In genomic region chr21:43363506-43364260, GRCh38 we compare ENCODE assay signal across 29 cellular contexts.
DNase-seq lines count a peak whose midpoint lies in the region; ATAC-seq and TF ChIP-seq lines count a peak whose summit lies in the region.
"Had no signal": no experiment of that assay in that cellular context is flagged by ENCODE, and none has a peak within 500 bp of the region (broad histone marks: within the 10 kb centered on the region; RNA-seq: fewer than 3 reads in every experiment).

No MANE protein-coding gene starts in this region.

- DNase-seq in activated naive CD8-positive, alpha-beta T cell treated with anti-CD3 and anti-CD28 coated beads, Interleukin-2, amount 10 ng/mL, durations not matched to agents 7 days and 5 days: no peak
- DNase-seq in activated naive CD8-positive, alpha-beta T cell treated with anti-CD3 and anti-CD28 coated beads for 36 hours: no peak
- DNase-seq in RWPE1 (ENCODE audit: low spot score) (no peak), immature natural killer cell (no peak), COLO668 (lab: John Stamatoyannopoulos, UW; ENCODE audit: unreplicated experiment) (no peak), MG63 (no peak)
- DNase-seq: activated B cell treated with CpG ODN at 0.5 μM for 24 hours; activated gamma-delta T cell treated with Interleukin-2 at 50 U/mL for 16 hours; adrenal gland; BE2C; DMS79; hippocampal formation; Karpas-422; left colon; NCI-H1048; NCI-H1694 treated with DMSO at 0.1 percent for 48 hours; NCI-H2171; NCI-H510A treated with DMSO at 0.1 percent for 48 hours; NK-92 treated with Interleukin-12 subunit alpha and Interleukin-12 subunit beta, amount 100 ng/mL, for 24 hours; PC-9; SW 1271; T1000 had no signal

- no peaks in the 10 kb centered on the region for H3K9me3 Mint-ChIP-seq in activated naive CD8-positive, alpha-beta T cell treated with anti-CD3 and anti-CD28 coated beads, Interleukin-2, amount 10 ng/mL, durations not matched to agents 7 days and 5 days
- H3K9me3 Mint-ChIP-seq in activated naive CD8-positive, alpha-beta T cell treated with anti-CD3 and anti-CD28 coated beads for 36 hours: no peaks in the 10 kb centered on the region
- no peaks in the 10 kb centered on the region for H3K9me3 Mint-ChIP-seq in immature natural killer cell
- H3K9me3 Mint-ChIP-seq in stimulated activated memory B cell treated with anti-CD40 and anti-IgM and Interleukin-4, amounts not matched to agents 10 μg/mL and 1 μg/mL and 100 μg/mL, for 72 hours: no peaks in the 10 kb centered on the region
- H3K9me3 Mint-ChIP-seq: activated B cell treated with CpG ODN at 0.5 μM for 24 hours; stimulated activated naive CD8-positive, alpha-beta T cell treated with anti-CD3 and anti-CD28 coated beads, Interleukin-15, amount 100 ng/mL, for 72 hours had no signal

- CTCF ChIA-PET in RWPE1 (lab: Yijun Ruan, JAX): no interaction called here

- H3K36me3 ChIP-seq in MG63: no peaks in the 10 kb centered on the region
- H3K36me3 ChIP-seq: adrenal gland, BE2C, HAP-1 had no signal

- no peaks in the 10 kb centered on the region for H3K27me3 ChIP-seq in MG63
- H3K27me3 ChIP-seq: adrenal gland, BE2C had no signal

- POLR2A ChIA-PET in activated naive CD8-positive, alpha-beta T cell treated with anti-CD3 and anti-CD28 coated beads, Interleukin-2, amount 10 ng/mL, durations not matched to agents 7 days and 5 days (lab: Charles Lee): no interaction called here
- POLR2A ChIA-PET in RWPE1 (lab: Yijun Ruan, JAX; ENCODE audit: low non-redundant PET): interaction anchor here (0.6 kb wide), 1 partner anchor 282 kb away, joined by 3 read pairs; no protein-coding TSS in a partner anchor

- no peaks in the 10 kb centered on the region for H3K9me3 ChIP-seq in MG63
- H3K9me3 ChIP-seq: adrenal gland, BE2C, HAP-1 had no signal

- no peak for ATAC-seq in activated naive CD8-positive, alpha-beta T cell treated with anti-CD3 and anti-CD28 coated beads, Interleukin-2, amount 10 ng/mL, durations not matched to agents 7 days and 5 days (ENCODE audit: low read depth)
- ATAC-seq in stimulated activated memory B cell treated with anti-CD40 and anti-IgM and Interleukin-4, amounts not matched to agents 10 μg/mL and 1 μg/mL and 100 μg/mL, for 72 hours: no peak
- ATAC-seq in HG03565 (IDR thresholded peaks at IDR 0.05; ENCODE audit: unreplicated experiment): no peak
- ATAC-seq: left colon, sciatic nerve had no signal

- H3K27ac ChIP-seq in RWPE1: peak overlapping the region; percentile 100
- H3K27ac ChIP-seq: PC-9 had no signal

- no peak overlapping the region for H3K4me3 ChIP-seq in MG63
- H3K4me3 ChIP-seq: adrenal gland, HAP-1, PC-9 had no signal

- peaks cover 10% of the 10 kb centered on the region for H3K36me3 Mint-ChIP-seq in activated naive CD8-positive, alpha-beta T cell treated with anti-CD3 and anti-CD28 coated beads, Interleukin-2, amount 10 ng/mL, durations not matched to agents 7 days and 5 days
- H3K36me3 Mint-ChIP-seq in activated naive CD8-positive, alpha-beta T cell treated with anti-CD3 and anti-CD28 coated beads for 36 hours: peaks cover 4% of the 10 kb centered on the region
- H3K36me3 Mint-ChIP-seq in immature natural killer cell: no peaks in the 10 kb centered on the region
- no peaks in the 10 kb centered on the region for H3K36me3 Mint-ChIP-seq in stimulated activated memory B cell treated with anti-CD40 and anti-IgM and Interleukin-4, amounts not matched to agents 10 μg/mL and 1 μg/mL and 100 μg/mL, for 72 hours
- H3K36me3 Mint-ChIP-seq: brain had no signal

- peak overlapping the region; percentile 93 for H3K4me3 Mint-ChIP-seq in activated naive CD8-positive, alpha-beta T cell treated with anti-CD3 and anti-CD28 coated beads, Interleukin-2, amount 10 ng/mL, durations not matched to agents 7 days and 5 days
- H3K4me3 Mint-ChIP-seq in activated naive CD8-positive, alpha-beta T cell treated with anti-CD3 and anti-CD28 coated beads for 36 hours: no peak overlapping the region
- peak overlapping the region in 1 of 5 donors; percentile 76 for H3K4me3 Mint-ChIP-seq in immature natural killer cell
- H3K4me3 Mint-ChIP-seq in stimulated activated memory B cell treated with anti-CD40 and anti-IgM and Interleukin-4, amounts not matched to agents 10 μg/mL and 1 μg/mL and 100 μg/mL, for 72 hours: no peak overlapping the region
- H3K4me3 Mint-ChIP-seq: brain had no signal

- peaks cover 40% of the 10 kb centered on the region for H3K4me1 Mint-ChIP-seq in activated naive CD8-positive, alpha-beta T cell treated with anti-CD3 and anti-CD28 coated beads, Interleukin-2, amount 10 ng/mL, durations not matched to agents 7 days and 5 days
- peaks cover 25% of the 10 kb centered on the region for H3K4me1 Mint-ChIP-seq in activated naive CD8-positive, alpha-beta T cell treated with anti-CD3 and anti-CD28 coated beads for 36 hours
- H3K4me1 Mint-ChIP-seq in immature natural killer cell: peaks cover 21 to 24% of the 10 kb centered on the region in 2 donors
- H3K4me1 Mint-ChIP-seq in stimulated activated memory B cell treated with anti-CD40 and anti-IgM and Interleukin-4, amounts not matched to agents 10 μg/mL and 1 μg/mL and 100 μg/mL, for 72 hours: peaks cover 63% of the 10 kb centered on the region

- peaks cover 2% of the 10 kb centered on the region for H3K27me3 Mint-ChIP-seq in activated naive CD8-positive, alpha-beta T cell treated with anti-CD3 and anti-CD28 coated beads, Interleukin-2, amount 10 ng/mL, durations not matched to agents 7 days and 5 days
- H3K27me3 Mint-ChIP-seq in activated naive CD8-positive, alpha-beta T cell treated with anti-CD3 and anti-CD28 coated beads for 36 hours: no peaks in the 10 kb centered on the region
- H3K27me3 Mint-ChIP-seq in immature natural killer cell (ENCODE audit: low read depth in 3 of 3): peaks cover 8 to 24% (median 20%) of the 10 kb centered on the region in 3 donors
- no peaks in the 10 kb centered on the region for H3K27me3 Mint-ChIP-seq in stimulated activated memory B cell treated with anti-CD40 and anti-IgM and Interleukin-4, amounts not matched to agents 10 μg/mL and 1 μg/mL and 100 μg/mL, for 72 hours
- H3K27me3 Mint-ChIP-seq: activated B cell treated with CpG ODN at 0.5 μM for 24 hours; stimulated activated naive CD8-positive, alpha-beta T cell treated with anti-CD3 and anti-CD28 coated beads, Interleukin-15, amount 100 ng/mL, for 72 hours had no signal

- no peak for TF ChIP-seq CTCF in RWPE1 (conservative IDR thresholded peaks at IDR 0.05; ENCODE audit: low read depth)

- peak overlapping the region; percentile 99 for H3K27ac Mint-ChIP-seq in activated naive CD8-positive, alpha-beta T cell treated with anti-CD3 and anti-CD28 coated beads, Interleukin-2, amount 10 ng/mL, durations not matched to agents 7 days and 5 days
- no peak overlapping the region for H3K27ac Mint-ChIP-seq in activated naive CD8-positive, alpha-beta T cell treated with anti-CD3 and anti-CD28 coated beads for 36 hours
- H3K27ac Mint-ChIP-seq in immature natural killer cell: peak overlapping the region; percentile 35 to 99 (median 98)
- H3K27ac Mint-ChIP-seq in stimulated activated memory B cell treated with anti-CD40 and anti-IgM and Interleukin-4, amounts not matched to agents 10 μg/mL and 1 μg/mL and 100 μg/mL, for 72 hours: peak overlapping the region; percentile 90
- H3K27ac Mint-ChIP-seq: progenitor cell of endocrine pancreas had no signal
